In the genomic region with DNA sequence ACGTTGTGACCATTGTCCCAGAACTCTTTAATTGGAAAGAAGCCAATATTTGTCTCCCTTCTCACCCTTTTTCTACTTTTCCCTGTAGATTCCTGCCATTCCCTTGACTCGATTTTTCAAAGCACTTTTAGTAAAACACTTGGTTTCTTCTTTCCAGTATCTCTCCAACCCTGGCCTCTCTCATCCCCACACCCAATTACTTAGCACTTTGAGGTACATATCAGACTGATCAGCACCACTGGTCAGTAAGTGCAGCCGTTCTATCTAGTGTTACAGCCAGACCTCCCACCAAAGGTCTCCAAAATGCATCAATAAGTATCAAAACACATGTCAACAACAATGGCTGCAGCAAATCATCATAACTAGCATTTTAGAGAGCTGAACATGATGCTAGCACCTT, we compare ENCODE assay signal across 20 cellular contexts.
DNase-seq lines count a peak whose midpoint lies in the region; ATAC-seq, FAIRE-seq and TF ChIP-seq lines count a peak whose summit lies in the region.
"Had no signal": no experiment of that assay in that cellular context is flagged by ENCODE, and none has a peak within 500 bp of the region (broad histone marks: within the 10 kb centered on the region; RNA-seq: fewer than 3 reads in every experiment).

No MANE protein-coding gene starts in this region.

- TF ChIP-seq CTCF in cardiac muscle cell (IDR thresholded peaks at IDR 0.05; ENCODE audit: low read depth, low read length), result no peak

- no peak for FAIRE-seq in GM19239 (lab: Jason Lieb, UNC)
- FAIRE-seq: GM12878 had no signal

- H3K9me3 ChIP-seq in cardiac muscle cell (ENCODE audit: low read depth), result no peaks in the 10 kb centered on the region
- H3K9me3 ChIP-seq in right cardiac atrium (ENCODE audit: control insufficient read depth, low read length), result no peaks in the 10 kb centered on the region
- no peaks in the 10 kb centered on the region for H3K9me3 ChIP-seq in naive thymus-derived CD4-positive, alpha-beta T cell (ENCODE audit: control insufficient read depth in 2 of 3, low read length in 3 of 3)
- H3K9me3 ChIP-seq: MG63, Peyer's patch had no signal

- peaks cover 19% of the 10 kb centered on the region for H3K9me3 Mint-ChIP-seq in activated T-helper 1 cell treated with anti-CD3 and anti-CD28 coated beads, Interleukin-12 subunit alpha, Interleukin-12 subunit beta, Interleukin-2, Interleukin-4 antibody, amounts not matched to agents 30 ng/mL and 10 ng/mL and 1 ng/mL, durations not matched to agents 14 hours and 24 hours and 36 hours
- peaks cover 6 to 37% (median 15%) of the 10 kb centered on the region in 11 donors for H3K9me3 Mint-ChIP-seq in naive thymus-derived CD4-positive, alpha-beta T cell
- H3K9me3 Mint-ChIP-seq in stimulated activated memory B cell treated with anti-CD40 and anti-IgM and Interleukin-4, amounts not matched to agents 10 μg/mL and 1 μg/mL and 100 μg/mL, for 72 hours, result no peaks in the 10 kb centered on the region

- no peaks in the 10 kb centered on the region for H3K27me3 ChIP-seq in cardiac muscle cell
- no peaks in the 10 kb centered on the region for H3K27me3 ChIP-seq in right cardiac atrium (ENCODE audit: control insufficient read depth, insufficient read depth)
- H3K27me3 ChIP-seq in naive thymus-derived CD4-positive, alpha-beta T cell (ENCODE audit: control insufficient read depth in 2 of 2, insufficient read depth in 2 of 2, low read length in 2 of 2), result no peaks in the 10 kb centered on the region
- H3K27me3 ChIP-seq: MG63, Peyer's patch had no signal

- peaks cover 22% of the 10 kb centered on the region for H3K4me1 Mint-ChIP-seq in activated T-helper 1 cell treated with anti-CD3 and anti-CD28 coated beads, Interleukin-12 subunit alpha, Interleukin-12 subunit beta, Interleukin-2, Interleukin-4 antibody, amounts not matched to agents 30 ng/mL and 10 ng/mL and 1 ng/mL, durations not matched to agents 14 hours and 24 hours and 36 hours (ENCODE audit: low read depth)
- H3K4me1 Mint-ChIP-seq in naive thymus-derived CD4-positive, alpha-beta T cell, result peaks cover 10 to 79% (median 67%) of the 10 kb centered on the region in 7 donors
- peaks cover 13% of the 10 kb centered on the region for H3K4me1 Mint-ChIP-seq in stimulated activated memory B cell treated with anti-CD40 and anti-IgM and Interleukin-4, amounts not matched to agents 10 μg/mL and 1 μg/mL and 100 μg/mL, for 72 hours

- H3K4me1 ChIP-seq in cardiac muscle cell (ENCODE audit: low read depth) (peaks cover 49% of the 10 kb centered on the region), right cardiac atrium (ENCODE audit: control insufficient read depth, insufficient read depth, low read length) (peaks cover 4% of the 10 kb centered on the region)
- H3K4me1 ChIP-seq in naive thymus-derived CD4-positive, alpha-beta T cell (ENCODE audit: control insufficient read depth in 2 of 2, insufficient read depth in 2 of 2, low read length in 2 of 2), result peaks cover 0 to 23% of the 10 kb centered on the region in 2 donors
- H3K4me1 ChIP-seq: Peyer's patch had no signal

- no peak for DNase-seq in cardiac muscle cell (ENCODE audit: low read depth in 1 of 2, low spot score in 1 of 2)
- DNase-seq in right cardiac atrium, result no peak
- no peak for DNase-seq in activated T-helper 1 cell treated with anti-CD3 and anti-CD28 coated beads, Interleukin-12 subunit alpha, Interleukin-12 subunit beta, Interleukin-2, Interleukin-4 antibody, amounts not matched to agents 30 ng/mL and 10 ng/mL and 1 ng/mL, durations not matched to agents 14 hours and 24 hours and 36 hours (ENCODE audit: low spot score)
- DNase-seq in naive thymus-derived CD4-positive, alpha-beta T cell, result no peak
- no peak for DNase-seq in GM19239 (ENCODE audit: insufficient read length, low spot score)
- DNase-seq in kidney tubule cell (ENCODE audit: low spot score), result no peak
- DNase-seq in ureter (ENCODE audit: low spot score), result no peak
- DNase-seq: DMS53, GDM1, KG1, MG63, NCI-H2029 treated with DMSO at 0.1 percent for 48 hours, NCI-H226, NCI-H510A, Peyer's patch, SHP77 treated with DMSO at 0.1 percent for 48 hours had no signal

- no peaks in the 10 kb centered on the region for H3K27me3 Mint-ChIP-seq in activated T-helper 1 cell treated with anti-CD3 and anti-CD28 coated beads, Interleukin-12 subunit alpha, Interleukin-12 subunit beta, Interleukin-2, Interleukin-4 antibody, amounts not matched to agents 30 ng/mL and 10 ng/mL and 1 ng/mL, durations not matched to agents 14 hours and 24 hours and 36 hours (ENCODE audit: insufficient read depth)
- no peaks in the 10 kb centered on the region for H3K27me3 Mint-ChIP-seq in naive thymus-derived CD4-positive, alpha-beta T cell
- no peaks in the 10 kb centered on the region for H3K27me3 Mint-ChIP-seq in stimulated activated memory B cell treated with anti-CD40 and anti-IgM and Interleukin-4, amounts not matched to agents 10 μg/mL and 1 μg/mL and 100 μg/mL, for 72 hours

- H3K36me3 ChIP-seq in cardiac muscle cell, result no peaks in the 10 kb centered on the region
- H3K36me3 ChIP-seq in naive thymus-derived CD4-positive, alpha-beta T cell (ENCODE audit: control insufficient read depth in 2 of 3, insufficient read depth in 3 of 3, low read length in 3 of 3), result no peaks in the 10 kb centered on the region
- H3K36me3 ChIP-seq: MG63, Peyer's patch had no signal

- CTCF ChIA-PET in naive thymus-derived CD4-positive, alpha-beta T cell (lab: Charles Lee), result interaction anchor here (0.9 kb wide), 1 partner anchor 138 kb away, joined by 4 read pairs; no protein-coding TSS in a partner anchor

- intact Hi-C loops in right cardiac atrium (cut with DNase I), result loop anchor here in 1 of 4 donors (10.0 kb wide), 1 partner anchor 131 kb away; no protein-coding TSS in a partner anchor
- intact Hi-C loops in activated T-helper 1 cell treated with anti-CD3 and anti-CD28 coated beads, Interleukin-12 subunit alpha, Interleukin-12 subunit beta, Interleukin-2, Interleukin-4 antibody, amounts not matched to agents 30 ng/mL and 10 ng/mL and 1 ng/mL, durations not matched to agents 14 hours and 24 hours and 36 hours (cut with micrococcal nuclease), result no loop called here
- intact Hi-C loops in naive thymus-derived CD4-positive, alpha-beta T cell (cut with micrococcal nuclease), result no loop called here

- peaks cover 23% of the 10 kb centered on the region for H3K36me3 Mint-ChIP-seq in activated T-helper 1 cell treated with anti-CD3 and anti-CD28 coated beads, Interleukin-12 subunit alpha, Interleukin-12 subunit beta, Interleukin-2, Interleukin-4 antibody, amounts not matched to agents 30 ng/mL and 10 ng/mL and 1 ng/mL, durations not matched to agents 14 hours and 24 hours and 36 hours (ENCODE audit: low read depth)
- peaks cover 8 to 25% (median 14%) of the 10 kb centered on the region in 5 donors for H3K36me3 Mint-ChIP-seq in naive thymus-derived CD4-positive, alpha-beta T cell
- H3K36me3 Mint-ChIP-seq in stimulated activated memory B cell treated with anti-CD40 and anti-IgM and Interleukin-4, amounts not matched to agents 10 μg/mL and 1 μg/mL and 100 μg/mL, for 72 hours, result no peaks in the 10 kb centered on the region

- POLR2A ChIA-PET in naive thymus-derived CD4-positive, alpha-beta T cell (lab: Charles Lee), result interaction anchor here (1.0 to 2.2 kb wide), 9 partner anchors 9 to 142 kb away, joined by 3 to 14 read pairs (median 3); a partner anchor contains a TSS

- no peak overlapping the region for H3K4me3 Mint-ChIP-seq in activated T-helper 1 cell treated with anti-CD3 and anti-CD28 coated beads, Interleukin-12 subunit alpha, Interleukin-12 subunit beta, Interleukin-2, Interleukin-4 antibody, amounts not matched to agents 30 ng/mL and 10 ng/mL and 1 ng/mL, durations not matched to agents 14 hours and 24 hours and 36 hours
- H3K4me3 Mint-ChIP-seq in naive thymus-derived CD4-positive, alpha-beta T cell, result peak overlapping the region in 8 of 10 donors; percentile 12 to 74 (median 24)
- H3K4me3 Mint-ChIP-seq in stimulated activated memory B cell treated with anti-CD40 and anti-IgM and Interleukin-4, amounts not matched to agents 10 μg/mL and 1 μg/mL and 100 μg/mL, for 72 hours, result no peak overlapping the region

- 51% methylated on average over 3 of the region's 3 CpGs for WGBS in right cardiac atrium

- peak overlapping the region; percentile 90 for H3K27ac ChIP-seq in cardiac muscle cell
- no peak overlapping the region for H3K27ac ChIP-seq in right cardiac atrium (ENCODE audit: low read length)
- no peak overlapping the region for H3K27ac ChIP-seq in naive thymus-derived CD4-positive, alpha-beta T cell (ENCODE audit: low read depth, low read length)
- H3K27ac ChIP-seq: Peyer's patch, SK-N-MC had no signal

- no peak for ATAC-seq in right cardiac atrium
- ATAC-seq in naive thymus-derived CD4-positive, alpha-beta T cell, result no peak
- no peak for ATAC-seq in stimulated activated memory B cell treated with anti-CD40 and anti-IgM and Interleukin-4, amounts not matched to agents 10 μg/mL and 1 μg/mL and 100 μg/mL, for 72 hours
- ATAC-seq: GM12878, HCT116 had no signal

- H3K27ac Mint-ChIP-seq in activated T-helper 1 cell treated with anti-CD3 and anti-CD28 coated beads, Interleukin-12 subunit alpha, Interleukin-12 subunit beta, Interleukin-2, Interleukin-4 antibody, amounts not matched to agents 30 ng/mL and 10 ng/mL and 1 ng/mL, durations not matched to agents 14 hours and 24 hours and 36 hours, result peak overlapping the region; percentile 2
- peak overlapping the region in 8 of 9 donors; percentile 55 to 98 (median 90) for H3K27ac Mint-ChIP-seq in naive thymus-derived CD4-positive, alpha-beta T cell
- H3K27ac Mint-ChIP-seq in stimulated activated memory B cell treated with anti-CD40 and anti-IgM and Interleukin-4, amounts not matched to agents 10 μg/mL and 1 μg/mL and 100 μg/mL, for 72 hours, result peak overlapping the region; percentile 7

- H3K4me3 ChIP-seq in cardiac muscle cell, result no peak overlapping the region
- H3K4me3 ChIP-seq in right cardiac atrium (ENCODE audit: low read length), result no peak overlapping the region
- H3K4me3 ChIP-seq in naive thymus-derived CD4-positive, alpha-beta T cell (ENCODE audit: low read length), result no peak overlapping the region
- H3K4me3 ChIP-seq: GM12878, MG63, Peyer's patch, SK-N-MC had no signal

Comparison
In these comparisons a context has a peak if more than half of its experiments do, and no peak if none do; other contexts are left out.
1. H3K27ac Mint-ChIP-seq: peak in every context shown above with its lines; median percentile 90 in naive thymus-derived CD4-positive, alpha-beta T cell; 7 in stimulated activated memory B cell treated with anti-CD40 and anti-IgM and Interleukin-4, amounts not matched to agents 10 μg/mL and 1 μg/mL and 100 μg/mL, for 72 hours; 2 in activated T-helper 1 cell treated with anti-CD3 and anti-CD28 coated beads, Interleukin-12 subunit alpha, Interleukin-12 subunit beta, Interleukin-2, Interleukin-4 antibody, amounts not matched to agents 30 ng/mL and 10 ng/mL and 1 ng/mL, durations not matched to agents 14 hours and 24 hours and 36 hours.
2. H3K4me3 Mint-ChIP-seq: peak in naive thymus-derived CD4-positive, alpha-beta T cell (8 of 10); none in activated T-helper 1 cell treated with anti-CD3 and anti-CD28 coated beads, Interleukin-12 subunit alpha, Interleukin-12 subunit beta, Interleukin-2, Interleukin-4 antibody, amounts not matched to agents 30 ng/mL and 10 ng/mL and 1 ng/mL, durations not matched to agents 14 hours and 24 hours and 36 hours (single experiment) and stimulated activated memory B cell treated with anti-CD40 and anti-IgM and Interleukin-4, amounts not matched to agents 10 μg/mL and 1 μg/mL and 100 μg/mL, for 72 hours (single experiment).